ENCODE assay signal across 1 cellular context in genomic region chr15:82710208-82710555, GRCh38.
TF ChIP-seq lines count a peak whose summit lies in the region.

No MANE protein-coding gene starts in this region.

TF ChIP-seq in GM23338, 12 proteins besides CTCF, POLR2A, EP300 and RAD21 (continued from another document):
- TF ChIP-seq ETS1 (IDR thresholded peaks at IDR 0.05) (no peak), ZNF114 (CRISPR knock-in tag; IDR thresholded peaks at IDR 0.05) (no peak)
